In the genomic region with DNA sequence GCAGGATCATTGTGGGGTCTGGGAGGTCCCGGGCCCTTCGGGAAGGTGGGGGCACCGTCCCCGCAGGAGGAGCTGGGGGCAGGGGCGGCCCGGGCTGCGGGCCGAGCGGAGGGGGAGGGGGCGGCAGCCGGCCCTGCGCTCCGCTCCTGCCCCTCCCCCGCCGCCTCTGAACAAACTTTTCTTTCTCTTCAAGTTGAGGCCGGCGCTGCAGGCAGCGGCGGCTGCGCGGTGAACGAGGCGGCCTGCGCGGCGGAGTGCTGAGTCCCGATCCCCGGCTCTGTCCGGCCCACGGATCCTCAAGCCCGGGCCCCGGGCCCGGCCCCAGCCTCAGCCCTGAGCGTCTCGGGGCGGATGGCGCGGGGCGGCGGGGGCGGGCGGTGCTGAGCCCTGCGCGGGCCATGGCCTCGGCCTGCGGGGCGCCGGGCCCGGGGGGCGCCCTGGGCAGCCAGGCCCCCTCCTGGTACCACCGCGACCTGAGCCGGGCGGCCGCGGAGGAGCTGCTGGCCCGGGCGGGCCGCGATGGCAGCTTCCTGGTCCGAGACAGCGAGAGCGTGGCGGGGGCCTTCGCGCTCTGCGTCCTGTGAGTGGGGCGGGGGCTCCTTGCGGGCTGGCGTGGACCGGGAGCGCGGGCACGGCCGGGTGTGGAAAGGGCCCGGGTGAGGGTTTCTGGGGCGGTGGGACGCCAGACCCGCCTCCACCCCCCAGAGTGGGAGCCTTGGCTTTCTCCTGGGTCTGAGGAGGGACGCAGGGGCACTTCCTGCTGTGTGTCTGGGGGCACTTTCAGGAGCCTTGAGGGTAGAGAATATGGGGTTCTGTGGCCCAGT, we compare ENCODE assay signal across 8 cellular contexts. TPM values are rescaled to one million over a fixed set of nuclear protein-coding genes. Genes with fewer than 3 reads are reported as not detected.
DNase-seq lines count a peak whose midpoint lies in the region; ATAC-seq and TF ChIP-seq lines count a peak whose summit lies in the region.

A gene with protein sequence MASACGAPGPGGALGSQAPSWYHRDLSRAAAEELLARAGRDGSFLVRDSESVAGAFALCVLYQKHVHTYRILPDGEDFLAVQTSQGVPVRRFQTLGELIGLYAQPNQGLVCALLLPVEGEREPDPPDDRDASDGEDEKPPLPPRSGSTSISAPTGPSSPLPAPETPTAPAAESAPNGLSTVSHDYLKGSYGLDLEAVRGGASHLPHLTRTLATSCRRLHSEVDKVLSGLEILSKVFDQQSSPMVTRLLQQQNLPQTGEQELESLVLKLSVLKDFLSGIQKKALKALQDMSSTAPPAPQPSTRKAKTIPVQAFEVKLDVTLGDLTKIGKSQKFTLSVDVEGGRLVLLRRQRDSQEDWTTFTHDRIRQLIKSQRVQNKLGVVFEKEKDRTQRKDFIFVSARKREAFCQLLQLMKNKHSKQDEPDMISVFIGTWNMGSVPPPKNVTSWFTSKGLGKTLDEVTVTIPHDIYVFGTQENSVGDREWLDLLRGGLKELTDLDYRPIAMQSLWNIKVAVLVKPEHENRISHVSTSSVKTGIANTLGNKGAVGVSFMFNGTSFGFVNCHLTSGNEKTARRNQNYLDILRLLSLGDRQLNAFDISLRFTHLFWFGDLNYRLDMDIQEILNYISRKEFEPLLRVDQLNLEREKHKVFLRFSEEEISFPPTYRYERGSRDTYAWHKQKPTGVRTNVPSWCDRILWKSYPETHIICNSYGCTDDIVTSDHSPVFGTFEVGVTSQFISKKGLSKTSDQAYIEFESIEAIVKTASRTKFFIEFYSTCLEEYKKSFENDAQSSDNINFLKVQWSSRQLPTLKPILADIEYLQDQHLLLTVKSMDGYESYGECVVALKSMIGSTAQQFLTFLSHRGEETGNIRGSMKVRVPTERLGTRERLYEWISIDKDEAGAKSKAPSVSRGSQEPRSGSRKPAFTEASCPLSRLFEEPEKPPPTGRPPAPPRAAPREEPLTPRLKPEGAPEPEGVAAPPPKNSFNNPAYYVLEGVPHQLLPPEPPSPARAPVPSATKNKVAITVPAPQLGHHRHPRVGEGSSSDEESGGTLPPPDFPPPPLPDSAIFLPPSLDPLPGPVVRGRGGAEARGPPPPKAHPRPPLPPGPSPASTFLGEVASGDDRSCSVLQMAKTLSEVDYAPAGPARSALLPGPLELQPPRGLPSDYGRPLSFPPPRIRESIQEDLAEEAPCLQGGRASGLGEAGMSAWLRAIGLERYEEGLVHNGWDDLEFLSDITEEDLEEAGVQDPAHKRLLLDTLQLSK (plus strand): TSS at position 181 of the 824 bp plus-strand sequence. CDS start 218 bp downstream, at position 399.

- H3K4me1 ChIP-seq in CD8-positive, alpha-beta memory T cell (ENCODE audit: insufficient read depth, low read length): peaks cover 18% of the 10 kb centered on the region
- peaks cover 24% of the 10 kb centered on the region for H3K4me1 ChIP-seq in HUES6 (ENCODE audit: control insufficient read depth, insufficient read depth, low read length)
- H3K4me1 ChIP-seq in esophagus muscularis mucosa: peaks cover 21 to 61% (median 47%) of the 10 kb centered on the region in 4 donors
- peaks cover 27 to 29% of the 10 kb centered on the region in 2 donors for H3K4me1 ChIP-seq in thyroid gland

- peak within 1 kb of the TSS; percentile 86 for H3K4me3 ChIP-seq in CD8-positive, alpha-beta memory T cell (ENCODE audit: low read length)
- H3K4me3 ChIP-seq in HUES6 (ENCODE audit: low read depth, low read length) (peak within 1 kb of the TSS; percentile 80), esophagus muscularis mucosa (peak within 1 kb of the TSS; percentile 83 to 96 (median 90)), thyroid gland (replicated peaks in 1 of 3) (peak within 1 kb of the TSS; percentile 74 to 95 (median 84))

- no peaks in the 10 kb centered on the region for H3K9me3 Mint-ChIP-seq in CD8-positive, alpha-beta memory T cell

- no peak for TF ChIP-seq EP300 in esophagus muscularis mucosa (IDR thresholded peaks at IDR 0.05)

- CTCF ChIA-PET in CD8-positive, alpha-beta memory T cell (lab: Charles Lee): no interaction called here

- peak in 3 of 5 donors; percentile 21 to 42 (median 25) for DNase-seq in CD8-positive, alpha-beta memory T cell
- peak; percentile 37 for DNase-seq in activated CD8-positive, alpha-beta memory T cell treated with anti-CD3 and anti-CD28 coated beads, Interleukin-2, amount 50 U/mL, for 4 hours
- DNase-seq in esophagus muscularis mucosa (ENCODE audit: extremely low spot score) (no peak), myocyte (ENCODE audit: low read depth) (peak; percentile 65), thyroid gland (peak; percentile 84)

- peaks cover 12% of the 10 kb centered on the region for H3K36me3 ChIP-seq in CD8-positive, alpha-beta memory T cell (ENCODE audit: insufficient read depth, low read length)
- peaks cover 31% of the 10 kb centered on the region for H3K36me3 ChIP-seq in HUES6 (ENCODE audit: control insufficient read depth, insufficient read depth, low read length)
- H3K36me3 ChIP-seq in esophagus muscularis mucosa: peaks cover 11 to 35% (median 26%) of the 10 kb centered on the region in 4 donors
- peaks cover 13 to 17% of the 10 kb centered on the region in 2 donors for H3K36me3 ChIP-seq in thyroid gland

- intact Hi-C loops in esophagus muscularis mucosa (cut with DNase I): loop anchor here (1.0 to 10.0 kb wide), 3 partner anchors 14 to 208 kb away; a partner anchor contains a TSS
- intact Hi-C loops in thyroid gland (cut with DNase I): loop anchor here (10.0 kb wide), 1 partner anchor 120 kb away; a partner anchor contains a TSS

- H3K4me3 Mint-ChIP-seq in CD8-positive, alpha-beta memory T cell: peak within 1 kb of the TSS; percentile 92 to 98 (median 95)

- no peaks in the 10 kb centered on the region for H3K27me3 ChIP-seq in CD8-positive, alpha-beta memory T cell (ENCODE audit: insufficient read depth, low read length, poor library complexity, severe bottlenecking)
- no peaks in the 10 kb centered on the region for H3K27me3 ChIP-seq in HUES6 (ENCODE audit: control insufficient read depth, insufficient read depth, low read length)
- H3K27me3 ChIP-seq in esophagus muscularis mucosa: no peaks in the 10 kb centered on the region
- H3K27me3 ChIP-seq in thyroid gland: no peaks in the 10 kb centered on the region

- H3K27ac ChIP-seq in CD8-positive, alpha-beta memory T cell (ENCODE audit: low read depth, low read length): peak within 1 kb of the TSS; percentile 81
- H3K27ac ChIP-seq in HUES6 (ENCODE audit: low read depth, low read length) (peak within 1 kb of the TSS; percentile 95), esophagus muscularis mucosa (replicated peaks in 1 of 4) (peak within 1 kb of the TSS; percentile 96 to 98 (median 97)), thyroid gland (peak within 1 kb of the TSS; percentile 86 to 99 (median 91))

- H3K27ac Mint-ChIP-seq in CD8-positive, alpha-beta memory T cell: peak within 1 kb of the TSS; percentile 92 to 99 (median 98)

- TF ChIP-seq CTCF in esophagus muscularis mucosa (IDR thresholded peaks at IDR 0.05) (no peak), thyroid gland (IDR thresholded peaks at IDR 0.05) (no peak)

- no peak for ATAC-seq in HG02588 (IDR thresholded peaks at IDR 0.05; ENCODE audit: unreplicated experiment)
- ATAC-seq in HG03097 (IDR thresholded peaks at IDR 0.05; ENCODE audit: low FRiP score, unreplicated experiment): no peak

- H3K4me1 Mint-ChIP-seq in CD8-positive, alpha-beta memory T cell: peaks cover 29 to 33% (median 31%) of the 10 kb centered on the region in 3 donors

- H3K9me3 ChIP-seq in CD8-positive, alpha-beta memory T cell (ENCODE audit: low read length): no peaks in the 10 kb centered on the region
- no peaks in the 10 kb centered on the region for H3K9me3 ChIP-seq in HUES6 (ENCODE audit: control insufficient read depth, insufficient read depth, low read depth, low read length)
- no peaks in the 10 kb centered on the region for H3K9me3 ChIP-seq in esophagus muscularis mucosa
- H3K9me3 ChIP-seq in thyroid gland: no peaks in the 10 kb centered on the region

- no peak for TF ChIP-seq POLR2A in esophagus muscularis mucosa (IDR thresholded peaks at IDR 0.05; ENCODE audit: low read depth)
- peak in 1 of 2 donors; percentile 31 for TF ChIP-seq POLR2A in thyroid gland (IDR thresholded peaks at IDR 0.05)

- 0% methylated on average over 9 of the region's 80 CpGs for WGBS in esophagus muscularis mucosa
- 0 to 1% methylated on average over 22 to 31 of the region's 80 CpGs for whole genome bisulfite sequencing in thyroid gland, 2 donors

- H3K27me3 Mint-ChIP-seq in CD8-positive, alpha-beta memory T cell: peaks cover 0 to 4% of the 10 kb centered on the region in 2 donors

- H3K9ac ChIP-seq in HUES6 (ENCODE audit: low read length): peak within 1 kb of the TSS; percentile 95

- POLR2A ChIA-PET in CD8-positive, alpha-beta memory T cell (lab: Charles Lee): interaction anchor here (0.6 to 0.8 kb wide), 3 partner anchors 11 to 41 kb away, joined by 3 read pairs; no protein-coding TSS in a partner anchor

- H3K36me3 Mint-ChIP-seq in CD8-positive, alpha-beta memory T cell: peaks cover 0 to 32% (median 0%) of the 10 kb centered on the region in 3 donors

RNA-seq across cellular contexts. Expression of the gene that starts here (rescaled TPM):
- total RNA-seq in CD8-positive, alpha-beta memory T cell: 100 to 1,000 TPM in 1 of 2 experiments, 10 to 100 TPM in 1; 97.2 to 103 TPM
- 11.3 TPM for polyA plus RNA-seq in CD8-positive, alpha-beta memory T cell
- total RNA-seq in esophagus muscularis mucosa: 100 to 1,000 TPM in 2 of 4 donors, 10 to 100 TPM in 2; 61.6 to 158 (median 100) TPM
- total RNA-seq in myocyte: 490 and 646 TPM in 2 replicates
- polyA plus RNA-seq in myocyte (2012): 285 TPM
- total RNA-seq in thyroid gland: 100 to 1,000 TPM in 2 of 4 donors, 10 to 100 TPM in 2; 85.9 to 114 (median 99.5) TPM
